Comparison of ENCODE assay signal across 8 cellular contexts in genomic region chr6:33297956-33298772, GRCh38. TPM values are rescaled to one million over a fixed set of nuclear protein-coding genes. Genes with fewer than 3 reads are reported as not detected.
DNase-seq lines count a peak whose midpoint lies in the region; ATAC-seq and TF ChIP-seq lines count a peak whose summit lies in the region.

No MANE protein-coding gene starts in this region.

- peaks cover 15 to 22% (median 19%) of the 10 kb centered on the region in 3 donors for H3K4me1 Mint-ChIP-seq in IgD-negative memory B cell

- ATAC-seq in GM21381 (IDR thresholded peaks at IDR 0.05; ENCODE audit: unreplicated experiment): no peak

- H3K27ac ChIP-seq in mammary epithelial cell (ENCODE audit: insufficient read depth, low read depth, low read length): peak overlapping the region; percentile 93

- no peaks in the 10 kb centered on the region for H3K9me3 ChIP-seq in mammary epithelial cell (replicated peaks; ENCODE audit: insufficient read depth, low read length)
- H3K9me3 ChIP-seq in iPS-18c (ENCODE audit: control insufficient read depth, insufficient read depth, low read length): no peaks in the 10 kb centered on the region
- no peaks in the 10 kb centered on the region for H3K9me3 ChIP-seq in skeletal muscle satellite cell (replicated peaks; ENCODE audit: low read length)

- no peaks in the 10 kb centered on the region for H3K27me3 Mint-ChIP-seq in IgD-negative memory B cell

- H3K4me1 ChIP-seq in mammary epithelial cell (ENCODE audit: insufficient read depth, low read length) (peaks cover 9% of the 10 kb centered on the region), skeletal muscle satellite cell (ENCODE audit: control insufficient read depth, insufficient read depth, low read length) (peaks cover 6% of the 10 kb centered on the region)

- H3K79me2 ChIP-seq in mammary epithelial cell (ENCODE audit: insufficient read depth, low read length): peaks cover 43% of the 10 kb centered on the region

- H2AFZ ChIP-seq in mammary epithelial cell (ENCODE audit: low read depth, low read length): peak overlapping the region; percentile 80

- TSS peak; percentile 37 for BruUV-seq in mammary epithelial cell (replicated peaks; lab: Mats Ljungman, UMichigan)

- H3K4me3 ChIP-seq in mammary epithelial cell (replicated peaks in 1 of 3; ENCODE audit: insufficient read depth in 1 of 3, low read depth in 2 of 3, low read length in 3 of 3): peak overlapping the region; percentile 73 to 98 (median 83)
- peak overlapping the region; percentile 96 for H3K4me3 ChIP-seq in iPS-18c (ENCODE audit: insufficient read depth, low read depth, low read length)
- peak overlapping the region; percentile 87 for H3K4me3 ChIP-seq in skeletal muscle satellite cell (ENCODE audit: low read length)

- peak overlapping the region; percentile 96 for H3K4me2 ChIP-seq in mammary epithelial cell (ENCODE audit: insufficient read depth, low read depth, low read length)
- peak overlapping the region; percentile 89 for H3K4me2 ChIP-seq in skeletal muscle satellite cell (ENCODE audit: low read length)

- dilution Hi-C loops in mammary epithelial cell (cut with HindIII; ENCODE audit: low sequenced_read_pairs): no loop called here

- CTCF ChIA-PET in mammary epithelial cell (lab: Charles Lee; ENCODE audit: low non-redundant PET): no interaction called here

- peaks cover 4% of the 10 kb centered on the region for H3K36me3 Mint-ChIP-seq in IgD-negative memory B cell

- H4K20me1 ChIP-seq in mammary epithelial cell (ENCODE audit: insufficient read depth, low read length): no peaks in the 10 kb centered on the region

- WGBS in mammary epithelial cell (ENCODE audit: low coverage, missing lambda C conversion rate): 2% methylated on average over 13 of the region's 42 CpGs

- intact Hi-C loops in mammary epithelial cell (cut with micrococcal nuclease): no loop called here

- H3K27me3 ChIP-seq in mammary epithelial cell (ENCODE audit: insufficient read depth, low read length): no peaks in the 10 kb centered on the region
- no peaks in the 10 kb centered on the region for H3K27me3 ChIP-seq in skeletal muscle satellite cell (ENCODE audit: control insufficient read depth, insufficient read depth, low read length)

- no peak for TF ChIP-seq CTCF in mammary epithelial cell (conservative IDR thresholded peaks at IDR 0.05 in 1 of 2, IDR thresholded peaks at IDR 0.05 in 1 of 2; ENCODE audit: extremely low read depth in 1 of 2, insufficient read depth in 1 of 2, low read depth in 1 of 2, low read length in 2 of 2)

- H3K9ac ChIP-seq in mammary epithelial cell (ENCODE audit: insufficient read depth, low read length) (peak overlapping the region; percentile 86), skeletal muscle satellite cell (ENCODE audit: low read depth, low read length) (peak overlapping the region; percentile 96)

- H3K36me3 ChIP-seq in mammary epithelial cell (ENCODE audit: insufficient read depth, low read length) (peaks cover 3% of the 10 kb centered on the region), skeletal muscle satellite cell (ENCODE audit: insufficient read depth, low read length) (peaks cover 3% of the 10 kb centered on the region)

- peak; percentile 4 for DNase-seq in NCI-H1092 treated with DMSO at 0.1 percent for 48 hours (lab: John Stamatoyannopoulos, UW)
- DNase-seq in NCI-H1092 (lab: John Stamatoyannopoulos, UW): no peak
- peak in 3 of 5 experiments; percentile 58 to 84 (median 61) for DNase-seq in T-helper 2 cell
- DNase-seq in mammary epithelial cell: peak; percentile 92

- H3K4me3 Mint-ChIP-seq in IgD-negative memory B cell: peak overlapping the region; percentile 92 to 99 (median 97)

- H3K9me3 Mint-ChIP-seq in IgD-negative memory B cell: no peaks in the 10 kb centered on the region

- H3K27ac Mint-ChIP-seq in IgD-negative memory B cell: peak overlapping the region; percentile 98 to 99 (median 99)

- in situ Hi-C loops in mammary epithelial cell (cut with MboI; ENCODE audit: low sequenced_read_pairs in 2 of 2): no loop called here

RNA-seq across cellular contexts. Expression of gene RGL2, which starts 0.6 kb away (rescaled TPM):
- polyA plus RNA-seq in IgD-negative memory B cell (19.0 TPM), mammary epithelial cell (34.0 TPM)
- 10 to 100 TPM; 22.0 to 47.0 TPM for total RNA-seq in mammary epithelial cell
- 23.3 TPM for polyA minus RNA-seq in mammary epithelial cell
- 13.2 and 17.0 TPM in 2 replicates for total RNA-seq in skeletal muscle satellite cell (2012; rRNA removed)

RNA-seq across cellular contexts. Expression of gene PFDN6, which starts 8.8 kb away (rescaled TPM):
- polyA plus RNA-seq in IgD-negative memory B cell: 49.3 TPM
- 10 to 100 TPM; 15.2 to 59.2 TPM for total RNA-seq in mammary epithelial cell
- polyA plus RNA-seq in mammary epithelial cell: 45.0 TPM
- 37.5 TPM for polyA minus RNA-seq in mammary epithelial cell
- 43.2 and 46.1 TPM in 2 replicates for total RNA-seq in skeletal muscle satellite cell (2012; rRNA removed)

RNA-seq across cellular contexts. Expression of gene WDR46, which starts 9.1 kb away (rescaled TPM):
- polyA plus RNA-seq in IgD-negative memory B cell (68.7 TPM), mammary epithelial cell (54.0 TPM)
- total RNA-seq in mammary epithelial cell: 10 to 100 TPM; 55.0 to 55.3 TPM
- 103 TPM for polyA minus RNA-seq in mammary epithelial cell
- 108 and 128 TPM in 2 replicates for total RNA-seq in skeletal muscle satellite cell (2012; rRNA removed)

RNA-seq across cellular contexts. Expression of gene TAPBP, which starts 15.7 kb away (rescaled TPM):
- 605 TPM for polyA plus RNA-seq in IgD-negative memory B cell
- 100 to 1,000 TPM; 117 to 119 TPM for total RNA-seq in mammary epithelial cell
- polyA plus RNA-seq in mammary epithelial cell: 71.4 TPM
- 60.7 TPM for polyA minus RNA-seq in mammary epithelial cell
- total RNA-seq in skeletal muscle satellite cell (2012; rRNA removed): 75.8 and 86.9 TPM in 2 replicates

RNA-seq across cellular contexts. Expression of gene ZBTB22, which starts 19.4 kb away (rescaled TPM):
- 14.8 TPM for polyA plus RNA-seq in IgD-negative memory B cell
- 10 to 100 TPM; 11.5 to 16.3 TPM for total RNA-seq in mammary epithelial cell
- 6.5 TPM for polyA plus RNA-seq in mammary epithelial cell
- 9.5 TPM for polyA minus RNA-seq in mammary epithelial cell
- total RNA-seq in skeletal muscle satellite cell (2012; rRNA removed): 5.9 and 7.6 TPM in 2 replicates
